In the genomic region with DNA sequence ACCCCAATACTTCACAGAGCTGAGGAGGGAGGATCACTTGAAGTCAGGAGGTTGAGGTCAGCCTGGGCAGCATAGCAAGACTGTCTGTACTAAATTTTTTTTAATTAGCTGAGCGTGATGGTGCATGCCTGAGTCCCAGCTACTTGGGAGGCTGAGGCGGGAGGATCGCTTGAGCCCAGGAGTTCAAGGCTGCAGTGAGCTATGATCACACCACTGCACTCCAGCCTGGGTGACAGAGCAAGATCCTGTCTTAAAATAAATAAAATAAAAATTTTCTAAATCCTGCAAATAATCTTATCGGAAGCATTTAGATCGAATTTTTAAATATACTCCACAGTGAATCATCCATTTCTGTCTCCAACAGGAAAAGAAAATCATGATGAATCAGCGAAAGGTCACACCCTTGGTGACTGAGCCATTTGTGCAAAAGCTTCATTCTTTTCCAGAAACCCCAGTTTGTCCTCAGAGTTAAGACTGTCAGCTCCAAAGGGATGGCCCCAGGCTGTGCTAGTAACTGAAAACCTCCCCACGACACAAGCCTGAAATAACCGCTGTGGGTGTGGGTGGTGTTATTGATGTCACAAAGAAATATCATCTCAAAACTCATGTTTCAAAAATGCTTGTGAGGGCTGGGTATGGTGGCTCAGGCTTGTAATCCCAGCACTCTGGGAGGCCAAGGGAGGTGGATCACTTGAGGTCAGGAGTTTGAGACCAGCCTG, we compare ENCODE assay signal across 11 cellular contexts.
DNase-seq lines count a peak whose midpoint lies in the region; ATAC-seq, FAIRE-seq and TF ChIP-seq lines count a peak whose summit lies in the region.
"Had no signal": no experiment of that assay in that cellular context is flagged by ENCODE, and none has a peak within 500 bp of the region (broad histone marks: within the 10 kb centered on the region; RNA-seq: fewer than 3 reads in every experiment).

No MANE protein-coding gene starts in this region.

- DNase-seq in BJ (ENCODE audit: low read depth) (peak; percentile 99), M059J (ENCODE audit: low read depth) (peak; percentile 100), bronchial epithelial cell (ENCODE audit: low read depth) (peak; percentile 96), mesendoderm (peak; percentile 14), DMS 273 treated with DMSO at 0.1 percent for 48 hours (lab: John Stamatoyannopoulos, UW) (no peak), KBM-7 (no peak)
- no peak for DNase-seq in naive thymus-derived CD8-positive, alpha-beta T cell
- no peak for DNase-seq in activated CD8-positive, alpha-beta memory T cell treated with anti-CD3 and anti-CD28 coated beads, Interleukin-2, amount 10 ng/mL, durations not matched to agents 7 days and 5 days
- DNase-seq: activated effector memory CD4-positive, alpha-beta T cell treated with anti-CD3 and anti-CD28 coated beads, Interleukin-2, amount 50 U/mL, for 16 hours; small intestine had no signal

- H3K79me2 ChIP-seq in mesendoderm (ENCODE audit: control insufficient read depth, insufficient read depth, low read length): no peaks in the 10 kb centered on the region

- no peak overlapping the region for H4K5ac ChIP-seq in mesendoderm (ENCODE audit: low read length)

- H3K9ac ChIP-seq in mesendoderm (ENCODE audit: low read length): no peak overlapping the region

- no peak overlapping the region for H3K27ac Mint-ChIP-seq in naive thymus-derived CD8-positive, alpha-beta T cell
- no peak overlapping the region for H3K27ac Mint-ChIP-seq in activated CD8-positive, alpha-beta memory T cell treated with anti-CD3 and anti-CD28 coated beads, Interleukin-2, amount 10 ng/mL, durations not matched to agents 7 days and 5 days

- no peak overlapping the region for H3K56ac ChIP-seq in mesendoderm (ENCODE audit: low read length)

- ATAC-seq in naive thymus-derived CD8-positive, alpha-beta T cell: no peak
- no peak for ATAC-seq in activated CD8-positive, alpha-beta memory T cell treated with anti-CD3 and anti-CD28 coated beads, Interleukin-2, amount 10 ng/mL, durations not matched to agents 7 days and 5 days

- no peaks in the 10 kb centered on the region for H3K27me3 ChIP-seq in BJ (ENCODE audit: control insufficient read depth, insufficient read depth, low read length)
- H3K27me3 ChIP-seq in bronchial epithelial cell (ENCODE audit: control insufficient read depth, insufficient read depth, low read length): no peaks in the 10 kb centered on the region
- H3K27me3 ChIP-seq in mesendoderm (ENCODE audit: insufficient read depth, low read length, poor library complexity): no peaks in the 10 kb centered on the region
- H3K27me3 ChIP-seq: tibial artery had no signal

- H2BK15ac ChIP-seq in mesendoderm (replicated peaks; ENCODE audit: low read depth): no peak overlapping the region

- no peak overlapping the region for H3K23ac ChIP-seq in mesendoderm (ENCODE audit: low read length)

- H3K4me2 ChIP-seq in mesendoderm (ENCODE audit: low read length): no peak overlapping the region

- POLR2A ChIA-PET in BJ (lab: Charles Lee): no interaction called here
- POLR2A ChIA-PET in naive thymus-derived CD8-positive, alpha-beta T cell (lab: Charles Lee): no interaction called here

- H2BK120ac ChIP-seq in mesendoderm (ENCODE audit: low read depth, low read length): no peak overlapping the region

- H3K4ac ChIP-seq in mesendoderm (ENCODE audit: low read depth, low read length): no peak overlapping the region

- FAIRE-seq in bronchial epithelial cell (lab: Jason Lieb, UNC): peak; percentile 18
- FAIRE-seq: small intestine had no signal

- CTCF ChIA-PET in BJ (lab: Yijun Ruan, JAX): no interaction called here
- CTCF ChIA-PET in activated CD8-positive, alpha-beta memory T cell treated with anti-CD3 and anti-CD28 coated beads, Interleukin-2, amount 10 ng/mL, durations not matched to agents 7 days and 5 days (lab: Charles Lee): no interaction called here

- in situ Hi-C loops in KBM-7 (cut with MboI; ENCODE audit: low pct_unique_long_range_greater_than_20kb, low sequenced_read_pairs): no loop called here

- TF ChIP-seq CTCF in BJ (IDR thresholded peaks at IDR 0.05; ENCODE audit: insufficient read depth, low read depth, low read length): no peak
- TF ChIP-seq CTCF in bronchial epithelial cell (IDR thresholded peaks at IDR 0.05; ENCODE audit: insufficient read depth, low read length, severe bottlenecking): no peak

- no peaks in the 10 kb centered on the region for H3K9me3 Mint-ChIP-seq in naive thymus-derived CD8-positive, alpha-beta T cell
- H3K9me3 Mint-ChIP-seq in activated CD8-positive, alpha-beta memory T cell treated with anti-CD3 and anti-CD28 coated beads, Interleukin-2, amount 10 ng/mL, durations not matched to agents 7 days and 5 days (ENCODE audit: low read depth): no peaks in the 10 kb centered on the region

- H3K79me1 ChIP-seq in mesendoderm (ENCODE audit: low read length): no peaks in the 10 kb centered on the region

- H2BK5ac ChIP-seq in mesendoderm (ENCODE audit: low read length): no peak overlapping the region

- no peak overlapping the region for H3K27ac ChIP-seq in mesendoderm (ENCODE audit: low read depth, low read length)
- H3K27ac ChIP-seq: tibial artery had no signal

- no CpG with 5 or more reads among the region's 8 CpGs for WGBS in mesendoderm (ENCODE audit: extremely low coverage, insufficient coverage, low lambda C conversion rate)

- H3K4me3 ChIP-seq in BJ (ENCODE audit: low read depth, low read length) (no peak overlapping the region), bronchial epithelial cell (ENCODE audit: low read depth, low read length) (no peak overlapping the region), mesendoderm (ENCODE audit: low read length) (no peak overlapping the region)
- H3K4me3 ChIP-seq: tibial artery had no signal

- no peak overlapping the region for H4K8ac ChIP-seq in mesendoderm (ENCODE audit: low read depth, low read length)

- H3K18ac ChIP-seq in mesendoderm (ENCODE audit: low read length): no peak overlapping the region

- no peaks in the 10 kb centered on the region for H3K4me1 ChIP-seq in mesendoderm (ENCODE audit: control insufficient read depth, low read depth, low read length)

- peaks cover 0 to 1% (median 0%) of the 10 kb centered on the region in 5 donors for H3K27me3 Mint-ChIP-seq in naive thymus-derived CD8-positive, alpha-beta T cell
- H3K27me3 Mint-ChIP-seq in activated CD8-positive, alpha-beta memory T cell treated with anti-CD3 and anti-CD28 coated beads, Interleukin-2, amount 10 ng/mL, durations not matched to agents 7 days and 5 days: no peaks in the 10 kb centered on the region

- H2AK5ac ChIP-seq in mesendoderm (ENCODE audit: low read length): no peak overlapping the region

- peaks cover 0 to 3% (median 0%) of the 10 kb centered on the region in 3 donors for H3K36me3 Mint-ChIP-seq in naive thymus-derived CD8-positive, alpha-beta T cell
- no peaks in the 10 kb centered on the region for H3K36me3 Mint-ChIP-seq in activated CD8-positive, alpha-beta memory T cell treated with anti-CD3 and anti-CD28 coated beads, Interleukin-2, amount 10 ng/mL, durations not matched to agents 7 days and 5 days

- no peaks in the 10 kb centered on the region for H3K36me3 ChIP-seq in BJ (ENCODE audit: control insufficient read depth, insufficient read depth, low read length)
- no peaks in the 10 kb centered on the region for H3K36me3 ChIP-seq in bronchial epithelial cell (ENCODE audit: control insufficient read depth, insufficient read depth, low read length)
- H3K36me3 ChIP-seq in mesendoderm (ENCODE audit: control insufficient read depth, insufficient read depth, low read length): no peaks in the 10 kb centered on the region
- H3K36me3 ChIP-seq: tibial artery had no signal

- no peak overlapping the region for H3K4me3 Mint-ChIP-seq in naive thymus-derived CD8-positive, alpha-beta T cell
- H3K4me3 Mint-ChIP-seq in activated CD8-positive, alpha-beta memory T cell treated with anti-CD3 and anti-CD28 coated beads, Interleukin-2, amount 10 ng/mL, durations not matched to agents 7 days and 5 days: no peak overlapping the region

- peaks cover 0 to 6% (median 4%) of the 10 kb centered on the region in 4 donors for H3K4me1 Mint-ChIP-seq in naive thymus-derived CD8-positive, alpha-beta T cell
- H3K4me1 Mint-ChIP-seq in activated CD8-positive, alpha-beta memory T cell treated with anti-CD3 and anti-CD28 coated beads, Interleukin-2, amount 10 ng/mL, durations not matched to agents 7 days and 5 days: peaks cover 9% of the 10 kb centered on the region

Comparison
In these comparisons a context has a peak if more than half of its experiments do, and no peak if none do; other contexts are left out.
1. DNase-seq: peak in BJ (single experiment), M059J (single experiment), bronchial epithelial cell (single experiment) and mesendoderm (single experiment); none in naive thymus-derived CD8-positive, alpha-beta T cell (0 of 10), DMS 273 treated with DMSO at 0.1 percent for 48 hours (single experiment), KBM-7 (single experiment) and activated CD8-positive, alpha-beta memory T cell treated with anti-CD3 and anti-CD28 coated beads, Interleukin-2, amount 10 ng/mL, durations not matched to agents 7 days and 5 days (single experiment).